Comparison of ENCODE assay signal across 17 cellular contexts in genomic region chr10:110556296-110556695, GRCh38. TPM values are rescaled to one million over a fixed set of nuclear protein-coding genes. Genes with fewer than 3 reads are reported as not detected.
A peak's percentile ranks its signal among the peaks of the same experiment; 100 is the strongest.
DNase-seq lines count a peak whose midpoint lies in the region; ATAC-seq, FAIRE-seq and TF ChIP-seq lines count a peak whose summit lies in the region.
"Had no signal": no experiment of that assay in that cellular context is flagged by ENCODE, and none has a peak within 500 bp of the region (broad histone marks: within the 10 kb centered on the region; RNA-seq: fewer than 3 reads in every experiment).

No MANE protein-coding gene starts in this region.

- H3K4me1 ChIP-seq in Caco-2 = peaks cover 39% of the 10 kb centered on the region
- H3K4me1 ChIP-seq in body of pancreas = peaks cover 5% of the 10 kb centered on the region
- no peaks in the 10 kb centered on the region for H3K4me1 ChIP-seq in mucosa of descending colon (ENCODE audit: low read depth)
- no peaks in the 10 kb centered on the region for H3K4me1 ChIP-seq in small intestine (ENCODE audit: control insufficient read depth in 2 of 2, insufficient read depth in 1 of 2, low read depth in 1 of 2, low read length in 1 of 2)
- no peaks in the 10 kb centered on the region for H3K4me1 ChIP-seq in right cardiac atrium (ENCODE audit: control insufficient read depth, insufficient read depth, low read length)
- H3K4me1 ChIP-seq: A549, BE2C had no signal

- ATAC-seq in body of pancreas = peak; percentile 24
- peak; percentile 98 for ATAC-seq in mucosa of descending colon
- no peak for ATAC-seq in GM19397 (IDR thresholded peaks at IDR 0.05; ENCODE audit: unreplicated experiment)
- no peak for ATAC-seq in right cardiac atrium

- H3K36me3 Mint-ChIP-seq in Caco-2 (ENCODE audit: insufficient read depth, unreplicated experiment) = no peaks in the 10 kb centered on the region
- no peaks in the 10 kb centered on the region for H3K36me3 Mint-ChIP-seq in activated naive CD4-positive, alpha-beta T cell treated with anti-CD3 and anti-CD28 coated beads, Interleukin-2, amount 10 ng/mL, durations not matched to agents 7 days and 5 days
- H3K36me3 Mint-ChIP-seq: CD14-positive monocyte; CD8-positive, alpha-beta memory T cell had no signal

- no peak for TF ChIP-seq POLR2A in body of pancreas (IDR thresholded peaks at IDR 0.05)

- H3K27ac Mint-ChIP-seq in Caco-2 (ENCODE audit: unreplicated experiment) = peak overlapping the region; percentile 51
- no peak overlapping the region for H3K27ac Mint-ChIP-seq in activated naive CD4-positive, alpha-beta T cell treated with anti-CD3 and anti-CD28 coated beads, Interleukin-2, amount 10 ng/mL, durations not matched to agents 7 days and 5 days
- H3K27ac Mint-ChIP-seq: CD14-positive monocyte; CD4-positive, alpha-beta T cell; CD8-positive, alpha-beta memory T cell had no signal

- H3K9me3 ChIP-seq in Caco-2 (no peaks in the 10 kb centered on the region), body of pancreas (no peaks in the 10 kb centered on the region), mucosa of descending colon (no peaks in the 10 kb centered on the region), small intestine (ENCODE audit: control insufficient read depth, low read depth) (no peaks in the 10 kb centered on the region), right cardiac atrium (ENCODE audit: control insufficient read depth, low read length) (no peaks in the 10 kb centered on the region)
- H3K9me3 ChIP-seq: BE2C had no signal

- H3K27ac ChIP-seq in body of pancreas (peak overlapping the region in 2 of 4 donors; percentile 6 to 74), small intestine (ENCODE audit: low read depth in 1 of 2, low read length in 1 of 2) (peak overlapping the region in 1 of 2 donors; percentile 16), right cardiac atrium (ENCODE audit: low read length) (no peak overlapping the region)
- H3K27ac ChIP-seq: A549; BLaER1 treated with 17β-estradiol and CSF1 and Interleukin-3, amounts not matched to agents 10 nM and 100 nM; GM23248 had no signal

- no peaks in the 10 kb centered on the region for H3K36me3 ChIP-seq in Caco-2 (ENCODE audit: control insufficient read depth, insufficient read depth, low read length)
- no peaks in the 10 kb centered on the region for H3K36me3 ChIP-seq in body of pancreas (replicated peaks in 1 of 2; ENCODE audit: insufficient read depth in 1 of 2, low read depth in 2 of 2)
- no peaks in the 10 kb centered on the region for H3K36me3 ChIP-seq in mucosa of descending colon (ENCODE audit: low read depth)
- no peaks in the 10 kb centered on the region for H3K36me3 ChIP-seq in small intestine (ENCODE audit: control insufficient read depth in 2 of 2, insufficient read depth in 2 of 2, low read length in 2 of 2)
- H3K36me3 ChIP-seq: BE2C; BLaER1 treated with 17β-estradiol and CSF1 and Interleukin-3, amounts not matched to agents 10 nM and 100 nM had no signal

- H3K9me3 Mint-ChIP-seq in Caco-2 (ENCODE audit: unreplicated experiment) = no peaks in the 10 kb centered on the region
- no peaks in the 10 kb centered on the region for H3K9me3 Mint-ChIP-seq in activated naive CD4-positive, alpha-beta T cell treated with anti-CD3 and anti-CD28 coated beads, Interleukin-2, amount 10 ng/mL, durations not matched to agents 7 days and 5 days
- H3K9me3 Mint-ChIP-seq: CD14-positive monocyte; CD4-positive, alpha-beta T cell; CD8-positive, alpha-beta memory T cell had no signal

- H3K27me3 Mint-ChIP-seq in Caco-2 (ENCODE audit: insufficient read depth, unreplicated experiment) = no peaks in the 10 kb centered on the region
- H3K27me3 Mint-ChIP-seq in activated naive CD4-positive, alpha-beta T cell treated with anti-CD3 and anti-CD28 coated beads, Interleukin-2, amount 10 ng/mL, durations not matched to agents 7 days and 5 days = peaks cover 68% of the 10 kb centered on the region

- no peaks in the 10 kb centered on the region for H3K27me3 ChIP-seq in Caco-2 (replicated peaks; ENCODE audit: control insufficient read depth, insufficient read depth, low read length)
- H3K27me3 ChIP-seq in body of pancreas = no peaks in the 10 kb centered on the region
- H3K27me3 ChIP-seq in small intestine (ENCODE audit: control insufficient read depth in 2 of 2, insufficient read depth in 2 of 2, low read length in 2 of 2) = peaks cover 0 to 2% of the 10 kb centered on the region in 2 donors
- no peaks in the 10 kb centered on the region for H3K27me3 ChIP-seq in right cardiac atrium (ENCODE audit: control insufficient read depth, insufficient read depth)
- H3K27me3 ChIP-seq: BE2C; BLaER1 treated with 17β-estradiol and CSF1 and Interleukin-3, amounts not matched to agents 10 nM and 100 nM had no signal

- intact Hi-C loops in Caco-2 (cut with micrococcal nuclease; ENCODE audit: unreplicated experiment) = loop anchor here (1.0 to 10.0 kb wide), 2 partner anchors 11 to 421 kb away; partner anchors contain the start of gene SMC3
- intact Hi-C loops in body of pancreas (cut with DNase I) = no loop called here
- intact Hi-C loops in mucosa of descending colon (cut with DNase I, micrococcal nuclease) = no loop called here
- intact Hi-C loops in right cardiac atrium (cut with DNase I) = no loop called here

- 67 to 75% methylated on average over 1 of the region's 1 CpG for WGBS in body of pancreas, 2 donors
- 16 to 53% (median 36%) methylated on average over 1 of the region's 1 CpG for WGBS in small intestine, 3 donors
- 98% methylated on average over 1 of the region's 1 CpG for WGBS in right cardiac atrium

- CTCF ChIA-PET in Caco-2 (lab: Charles Lee) = no interaction called here
- CTCF ChIA-PET in activated naive CD4-positive, alpha-beta T cell treated with anti-CD3 and anti-CD28 coated beads, Interleukin-2, amount 10 ng/mL, durations not matched to agents 7 days and 5 days (lab: Charles Lee) = no interaction called here

- H3K4me1 Mint-ChIP-seq in Caco-2 (ENCODE audit: low read depth, unreplicated experiment) = peaks cover 43% of the 10 kb centered on the region
- H3K4me1 Mint-ChIP-seq in activated naive CD4-positive, alpha-beta T cell treated with anti-CD3 and anti-CD28 coated beads, Interleukin-2, amount 10 ng/mL, durations not matched to agents 7 days and 5 days = peaks cover 6% of the 10 kb centered on the region

- no TSS peak for BruUV-seq in Caco-2 (replicated peaks; lab: Mats Ljungman, UMichigan)

- no peak for FAIRE-seq in small intestine (lab: Jason Lieb, UNC)
- FAIRE-seq: A549 had no signal

- H3K4me3 Mint-ChIP-seq in Caco-2 (ENCODE audit: unreplicated experiment) = no peak overlapping the region
- H3K4me3 Mint-ChIP-seq in activated naive CD4-positive, alpha-beta T cell treated with anti-CD3 and anti-CD28 coated beads, Interleukin-2, amount 10 ng/mL, durations not matched to agents 7 days and 5 days = no peak overlapping the region
- H3K4me3 Mint-ChIP-seq: CD14-positive monocyte; CD4-positive, alpha-beta T cell; CD8-positive, alpha-beta memory T cell had no signal

- DNase-seq in Caco-2 (peak; percentile 60 to 74), body of pancreas (no peak), mucosa of descending colon (peak in 1 of 3 donors; percentile 52), small intestine (peak; percentile 96), right cardiac atrium (no peak)
- DNase-seq in activated naive CD4-positive, alpha-beta T cell treated with anti-CD3 and anti-CD28 coated beads, Interleukin-2, amount 10 ng/mL, durations not matched to agents 7 days and 5 days = no peak
- DNase-seq: 8988T, DMS79 treated with DMSO at 0.1 percent for 48 hours, GF-D8 had no signal

- POLR2A ChIA-PET in Caco-2 (lab: Charles Lee) = no interaction called here

- TF ChIP-seq CTCF in Caco-2 (IDR thresholded peaks at IDR 0.05; ENCODE audit: insufficient read depth in 1 of 2, low read depth in 1 of 2, low read length in 1 of 2, severe bottlenecking in 1 of 2, unreplicated experiment in 1 of 2) = no peak
- TF ChIP-seq CTCF in body of pancreas (IDR thresholded peaks at IDR 0.05) = no peak
- no peak for TF ChIP-seq CTCF in mucosa of descending colon (IDR thresholded peaks at IDR 0.05)

- H3K4me3 ChIP-seq in Caco-2 (ENCODE audit: low read depth, low read length) (no peak overlapping the region), body of pancreas (no peak overlapping the region), mucosa of descending colon (no peak overlapping the region), small intestine (ENCODE audit: low read depth in 1 of 2, low read length in 2 of 2) (no peak overlapping the region), right cardiac atrium (ENCODE audit: low read length) (no peak overlapping the region)
- H3K4me3 ChIP-seq: A549; BLaER1 treated with 17β-estradiol and CSF1 and Interleukin-3, amounts not matched to agents 10 nM and 100 nM; GM23248 had no signal

RNA-seq across cellular contexts. Expression of gene SMC3, which starts 11.2 kb away (rescaled TPM):
- total RNA-seq in Caco-2 (2022) (91.4 and 95.7 TPM in 2 replicates), body of pancreas (10 to 100 TPM; 18.4 to 22.1 TPM), mucosa of descending colon (10 to 100 TPM; 24.1 to 36.3 (median 27.3) TPM), right cardiac atrium (10 to 100 TPM; 22.0 to 26.0 (median 24.0) TPM)
- polyA plus RNA-seq in small intestine (10 to 100 TPM; 19.2 to 23.3 (median 21.1) TPM), right cardiac atrium (17.2 TPM)

RNA-seq across cellular contexts. Expression of gene DUSP5, which starts 58.6 kb away (rescaled TPM):
- total RNA-seq in Caco-2 (2022) = 15.0 and 18.4 TPM in 2 replicates
- total RNA-seq in body of pancreas = 1 to 10 TPM; 6.2 to 9.2 TPM
- total RNA-seq in mucosa of descending colon = 10 to 100 TPM; 21.5 to 40.1 (median 23.9) TPM
- 10 to 100 TPM in 2 of 3 donors, 1 to 10 TPM in 1; 8.3 to 36.2 (median 11.8) TPM for polyA plus RNA-seq in small intestine
- 10 to 100 TPM in 3 of 4 donors, 1 to 10 TPM in 1; 9.8 to 25.6 (median 18.7) TPM for total RNA-seq in right cardiac atrium
- polyA plus RNA-seq in right cardiac atrium = 16.8 TPM

Comparison
In these comparisons a context has a peak if more than half of its experiments do, and no peak if none do; other contexts are left out.
1. DNase-seq: peak in Caco-2 (2 of 2) and small intestine (single experiment); none in body of pancreas (0 of 4), right cardiac atrium (0 of 3) and activated naive CD4-positive, alpha-beta T cell treated with anti-CD3 and anti-CD28 coated beads, Interleukin-2, amount 10 ng/mL, durations not matched to agents 7 days and 5 days (single experiment).
2. ATAC-seq: peak in body of pancreas (single experiment) and mucosa of descending colon (single experiment); none in GM19397 (single experiment) and right cardiac atrium (0 of 2).